ENCODE assay signal across 23 cellular contexts in the genomic region with DNA sequence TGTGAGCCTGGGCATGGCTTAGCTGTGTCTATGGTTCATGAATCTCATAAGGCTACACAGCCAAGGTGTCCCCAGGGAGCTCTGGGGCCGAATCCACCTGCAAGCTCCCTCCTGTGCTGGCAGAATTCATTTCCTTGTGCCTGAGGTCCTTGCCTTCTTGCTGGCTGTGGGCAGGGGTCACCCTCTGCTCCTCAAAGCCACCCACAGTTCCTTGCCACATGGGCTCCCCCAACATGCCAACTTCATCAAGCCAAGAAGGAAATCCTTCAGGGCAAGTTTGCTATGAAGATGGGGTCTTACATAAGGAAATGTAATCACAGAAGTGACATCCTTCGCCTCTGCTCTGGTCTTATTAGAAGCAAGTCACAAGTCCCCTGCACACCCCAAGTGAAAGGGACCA.
DNase-seq lines count a peak whose midpoint lies in the region; ATAC-seq, FAIRE-seq and TF ChIP-seq lines count a peak whose summit lies in the region.
"Had no signal": no experiment of that assay in that cellular context is flagged by ENCODE, and none has a peak within 500 bp of the region (broad histone marks: within the 10 kb centered on the region; RNA-seq: fewer than 3 reads in every experiment).

No MANE protein-coding gene starts in this region.

- H3K9ac ChIP-seq in BLaER1 treated with 17β-estradiol and CSF1 and Interleukin-3, amounts not matched to agents 10 nM and 100 nM, result peak overlapping the region in 1 of 11 experiments; percentile 80; a peak in 1 of 22 replicates
- no peak overlapping the region for H3K9ac ChIP-seq in OCI-LY1 (ENCODE audit: low read length)

- peaks cover 5 to 24% (median 14%) of the 10 kb centered on the region in 11 experiments; a peak in 19 of 22 replicates for H3K9me3 ChIP-seq in BLaER1 treated with 17β-estradiol and CSF1 and Interleukin-3, amounts not matched to agents 10 nM and 100 nM (replicated peaks in 1 of 11)
- H3K9me3 ChIP-seq in OCI-LY1 (ENCODE audit: low read length) (no peaks in the 10 kb centered on the region), iPS-18c (ENCODE audit: control insufficient read depth, insufficient read depth, low read length) (no peaks in the 10 kb centered on the region)

- peak overlapping the region in 8 of 11 experiments; percentile 69 to 87 (median 78); a peak in 14 of 22 replicates for H3K27ac ChIP-seq in BLaER1 treated with 17β-estradiol and CSF1 and Interleukin-3, amounts not matched to agents 10 nM and 100 nM
- peak overlapping the region; percentile 23 for H3K27ac ChIP-seq in OCI-LY1 (ENCODE audit: low read depth, low read length, poor library complexity, severe bottlenecking)

- peaks cover 0 to 19% (median 0%) of the 10 kb centered on the region in 11 experiments; a peak in 3 of 22 replicates for H3K36me3 ChIP-seq in BLaER1 treated with 17β-estradiol and CSF1 and Interleukin-3, amounts not matched to agents 10 nM and 100 nM
- H3K36me3 ChIP-seq in OCI-LY1 (ENCODE audit: insufficient read depth, low read length), result no peaks in the 10 kb centered on the region; the same call in 1 of the 2 replicates

- FAIRE-seq in GM18507 (lab: Jason Lieb, UNC), result peak; percentile 41
- no peak for FAIRE-seq in urothelium cell line (lab: Jason Lieb, UNC)
- FAIRE-seq: H54 had no signal

- TF ChIP-seq CTCF in OCI-LY1 (IDR thresholded peaks at IDR 0.05; ENCODE audit: low read length), result no peak

- no peak for ATAC-seq in GM21381 (IDR thresholded peaks at IDR 0.05; ENCODE audit: unreplicated experiment)
- ATAC-seq: CD8-positive, alpha-beta T cell had no signal

- no peaks in the 10 kb centered on the region for H3F3A ChIP-seq in OCI-LY1 (ENCODE audit: insufficient read depth, low read length)

- no peak overlapping the region for H2AFZ ChIP-seq in OCI-LY1 (ENCODE audit: low read length)

- no peaks in the 10 kb centered on the region for H3K27me3 ChIP-seq in BLaER1 treated with 17β-estradiol and CSF1 and Interleukin-3, amounts not matched to agents 10 nM and 100 nM
- H3K27me3 ChIP-seq in OCI-LY1 (ENCODE audit: insufficient read depth, low read length), result no peaks in the 10 kb centered on the region; the same call in 1 of the 2 replicates

- peaks cover 4 to 96% (median 39%) of the 10 kb centered on the region in 11 experiments; a peak in 13 of 22 replicates for H4K20me1 ChIP-seq in BLaER1 treated with 17β-estradiol and CSF1 and Interleukin-3, amounts not matched to agents 10 nM and 100 nM
- no peaks in the 10 kb centered on the region for H4K20me1 ChIP-seq in OCI-LY1 (ENCODE audit: insufficient read depth, low read length)

- H3K4me3 ChIP-seq in BLaER1 treated with 17β-estradiol and CSF1 and Interleukin-3, amounts not matched to agents 10 nM and 100 nM, result no peak overlapping the region
- no peak overlapping the region for H3K4me3 ChIP-seq in OCI-LY1 (ENCODE audit: low read depth, low read length, poor library complexity, severe bottlenecking)
- peak overlapping the region; percentile 6; the same call in 1 of the 2 replicates for H3K4me3 ChIP-seq in iPS-18c (ENCODE audit: insufficient read depth, low read depth, low read length)

- H3K4me2 ChIP-seq in BLaER1 treated with 17β-estradiol and CSF1 and Interleukin-3, amounts not matched to agents 10 nM and 100 nM, result peak overlapping the region in 8 of 11 experiments; percentile 81 to 95 (median 90); a peak in 14 of 22 replicates
- H3K4me2 ChIP-seq in OCI-LY1 (ENCODE audit: low read length), result no peak overlapping the region

- H3K4me1 ChIP-seq in BLaER1 treated with 17β-estradiol and CSF1 and Interleukin-3, amounts not matched to agents 10 nM and 100 nM, result peaks cover 47 to 100% (median 88%) of the 10 kb centered on the region in 10 experiments
- peaks cover 31% of the 10 kb centered on the region for H3K4me1 ChIP-seq in OCI-LY1 (ENCODE audit: insufficient read depth, low read length, severe bottlenecking)

- no peaks in the 10 kb centered on the region for H3K79me2 ChIP-seq in OCI-LY1 (ENCODE audit: insufficient read depth, low read length)

- DNase-seq in GM18507 (ENCODE audit: extremely low spot score, insufficient read length, low read depth) (no peak), epidermal melanocyte (ENCODE audit: insufficient read length, low spot score) (no peak), NCI-H524 (lab: John Stamatoyannopoulos, UW) (no peak), urothelium cell line (ENCODE audit: low spot score) (no peak)
- DNase-seq: C1 segment of cervical spinal cord; CD8-positive, alpha-beta T cell; HFFc6; KBM-7; MM.1S; NCI-H1048; NCI-H1436; NCI-H187 treated with DMSO at 0.1 percent for 48 hours; NCI-H2227 treated with DMSO at 0.1 percent for 48 hours; NCI-H510A; NCI-H748 treated with DMSO at 0.1 percent for 48 hours; NK-92 treated with Interleukin-12 subunit alpha and Interleukin-12 subunit beta, amount 100 ng/mL, for 24 hours; OCI-M1; Right ventricle myocardium superior had no signal

- no peaks in the 10 kb centered on the region for H3K9me2 ChIP-seq in OCI-LY1 (ENCODE audit: low read depth, low read length)
